1 cellular context compared by ENCODE assay signal in genomic region chr5:126884269-126884819, GRCh38.
A peak's percentile ranks its signal among the peaks of the same experiment; 100 is the strongest.
TF ChIP-seq lines count a peak whose summit lies in the region.

No MANE protein-coding gene starts in this region.

TF ChIP-seq in K562, 482 proteins besides CTCF, POLR2A, EP300 and RAD21 (continued from another document and continues in another):
- TF ChIP-seq HMBOX1 (IDR thresholded peaks at IDR 0.05) (peak; percentile 99), ZNF316 (IDR thresholded peaks at IDR 0.05) (peak; percentile 88), CAMTA2 (CRISPR knock-in tag; conservative IDR thresholded peaks at IDR 0.05) (no peak), HDAC3 (IDR thresholded peaks at IDR 0.05; ENCODE audit: borderline replicate concordance, partially characterized antibody) (peak; percentile 97), CBX5 (IDR thresholded peaks at IDR 0.05; ENCODE audit: borderline replicate concordance, low read depth) (no peak), ZNF24 (IDR thresholded peaks at IDR 0.05) (peak; percentile 72; the same call in 1 of the 2 replicates), NCOA1 (IDR thresholded peaks at IDR 0.05; ENCODE audit: low read depth) (peak; percentile 96), HCFC1 (IDR thresholded peaks at IDR 0.05; ENCODE audit: low read depth, low read length) (0 out of 2 replicates have a peak, but pooled peaks have one; percentile 21), DACH1 (IDR thresholded peaks at IDR 0.05; ENCODE audit: partially characterized antibody) (peak; percentile 49), ZKSCAN8 (CRISPR knock-in tag; IDR thresholded peaks at IDR 0.05) (peak; percentile 65; the same call in 1 of the 2 replicates), ZNF512 (tag; IDR thresholded peaks at IDR 0.05) (no peak), ZEB2 (IDR thresholded peaks at IDR 0.05) (peak; percentile 96), ZNF644 (tag; IDR thresholded peaks at IDR 0.05; ENCODE audit: low read depth) (0 out of 2 replicates have a peak, but pooled peaks have one; percentile 60), FOXJ2 (tag; IDR thresholded peaks at IDR 0.05) (peak; percentile 92), TBL1XR1 (IDR thresholded peaks at IDR 0.05; ENCODE audit: low read length in 2 of 2) (peak; percentile 83 to 98; a peak in 3 of 4 replicates), HMGN3 (IDR thresholded peaks at IDR 0.05; ENCODE audit: borderline replicate concordance, extremely low read depth, insufficient read length, low read depth, low read length) (peak; percentile 93), ESRRA (IDR thresholded peaks at IDR 0.05; ENCODE audit: borderline replicate concordance, low read depth) (peak; percentile 65; the same call in 1 of the 2 replicates), CTBP1 (IDR thresholded peaks at IDR 0.05; ENCODE audit: borderline replicate concordance) (peak; percentile 99), KLF16 (IDR thresholded peaks at IDR 0.05) (peak; percentile 96), TRIM28 (IDR thresholded peaks at IDR 0.05) (peak; percentile 72; the same call in 1 of the 2 replicates), MTA2 (IDR thresholded peaks at IDR 0.05; ENCODE audit: low read depth) (peak; percentile 99), ZNF445 (CRISPR knock-in tag; IDR thresholded peaks at IDR 0.05; ENCODE audit: low read depth) (0 out of 2 replicates have a peak, but pooled peaks have one; percentile 26), GATA2 (CRISPR knock-in tag; IDR thresholded peaks at IDR 0.05) (peak; percentile 92), DNMT1 (IDR thresholded peaks at IDR 0.05) (peak; percentile 80; the same call in 1 of the 2 replicates), PTRF (tag; IDR thresholded peaks at IDR 0.05) (no peak), THAP7 (CRISPR knock-in tag; IDR thresholded peaks at IDR 0.05) (no peak), HLTF (IDR thresholded peaks at IDR 0.05) (peak; percentile 95), FOSL1 (tag; conservative IDR thresholded peaks at IDR 0.05) (peak; percentile 100), HINFP (tag; conservative IDR thresholded peaks at IDR 0.05; ENCODE audit: low read depth) (no peak), JUN (IDR thresholded peaks at IDR 0.05; ENCODE audit: borderline replicate concordance, low read depth, low read length) (peak; percentile 98), JUN (CRISPR knock-in tag; IDR thresholded peaks at IDR 0.05; ENCODE audit: borderline replicate concordance) (peak; percentile 72; the same call in 1 of the 2 replicates), ZNF274 (IDR thresholded peaks at IDR 0.05; ENCODE audit: borderline replicate concordance, low read depth, low read length) (0 out of 2 replicates have a peak, but pooled peaks have one; percentile 24), PHF20 (IDR thresholded peaks at IDR 0.05; ENCODE audit: partially characterized antibody) (no peak), TCF7 (IDR thresholded peaks at IDR 0.05; ENCODE audit: borderline replicate concordance) (peak; percentile 69; the same call in 1 of the 2 replicates), ZNF785 (CRISPR knock-in tag; IDR thresholded peaks at IDR 0.05) (no peak), CEBPG (CRISPR knock-in tag; IDR thresholded peaks at IDR 0.05) (peak; percentile 80; the same call in 1 of the 2 replicates), CEBPG (tag; conservative IDR thresholded peaks at IDR 0.05 in 1 of 2, IDR thresholded peaks at IDR 0.05 in 1 of 2) (peak in 1 of 2 experiments; percentile 78; a peak in 2 of 4 replicates), HMGXB4 (CRISPR knock-in tag; IDR thresholded peaks at IDR 0.05) (no peak), ATF4 (CRISPR knock-in tag; IDR thresholded peaks at IDR 0.05) (peak; percentile 67), ZNF449 (CRISPR knock-in tag; IDR thresholded peaks at IDR 0.05) (no peak), LEF1 (IDR thresholded peaks at IDR 0.05) (peak; percentile 94), CBFA2T3 (IDR thresholded peaks at IDR 0.05) (peak; percentile 100), ZBTB43 (CRISPR knock-in tag; IDR thresholded peaks at IDR 0.05) (peak; percentile 52; the same call in 1 of the 2 replicates), MBD2 (IDR thresholded peaks at IDR 0.05; ENCODE audit: borderline replicate concordance, low read depth) (peak; percentile 92), ATF3 (IDR thresholded peaks at IDR 0.05) (peak; percentile 97), ATF3 (CRISPR knock-in tag; conservative IDR thresholded peaks at IDR 0.05) (peak; percentile 90; the same call in 1 of the 2 replicates), HNRNPL (IDR thresholded peaks at IDR 0.05; ENCODE audit: low read depth, low read length) (0 out of 2 replicates have a peak, but pooled peaks have one; percentile 26), PHB2 (IDR thresholded peaks at IDR 0.05; ENCODE audit: low read depth) (peak; percentile 97), CREB3 (tag; conservative IDR thresholded peaks at IDR 0.05; ENCODE audit: low read depth) (0 out of 2 replicates have a peak, but pooled peaks have one; percentile 61), MECOM (CRISPR knock-in tag; IDR thresholded peaks at IDR 0.05) (peak; percentile 94), ZNF175 (CRISPR knock-in tag; IDR thresholded peaks at IDR 0.05; ENCODE audit: low read depth) (peak; percentile 88), MAFF (IDR thresholded peaks at IDR 0.05; ENCODE audit: low read length) (peak; percentile 59; the same call in 1 of the 2 replicates), CHAMP1 (IDR thresholded peaks at IDR 0.05) (peak; percentile 97), SOX6 (IDR thresholded peaks at IDR 0.05) (peak; percentile 96)
